ENCODE assay signal across 9 cellular contexts in genomic region chr5:139388198-139388821, GRCh38. TPM values are rescaled to one million over a fixed set of nuclear protein-coding genes. Genes with fewer than 3 reads are reported as not detected.
A peak's percentile ranks its signal among the peaks of the same experiment; 100 is the strongest.
DNase-seq lines count a peak whose midpoint lies in the region; TF ChIP-seq lines count a peak whose summit lies in the region.
"Had no signal": no experiment of that assay in that cellular context is flagged by ENCODE, and none has a peak within 500 bp of the region (broad histone marks: within the 10 kb centered on the region; RNA-seq: fewer than 3 reads in every experiment).

No MANE protein-coding gene starts in this region.

- H3K4me1 ChIP-seq in MM.1S (ENCODE audit: low read length): peaks cover 56% of the 10 kb centered on the region
- H3K4me1 ChIP-seq in parathyroid adenoma: peaks cover 10% of the 10 kb centered on the region

- H3K27ac ChIP-seq in MM.1S (ENCODE audit: low read length) (peak overlapping the region; percentile 98), parathyroid adenoma (no peak overlapping the region)
- H3K27ac ChIP-seq: sigmoid colon had no signal

- H3K27me3 ChIP-seq in MM.1S (replicated peaks; ENCODE audit: insufficient read depth, low read length) (no peaks in the 10 kb centered on the region), parathyroid adenoma (ENCODE audit: control insufficient read depth, insufficient read depth, low read length) (no peaks in the 10 kb centered on the region)

- H3K4me3 ChIP-seq in GM12865 (ENCODE audit: low read depth, low read length) (peak overlapping the region; percentile 88), MM.1S (ENCODE audit: low read length) (peak overlapping the region; percentile 85), epithelial cell of proximal tubule (ENCODE audit: low read depth, low read length) (peak overlapping the region; percentile 55), parathyroid adenoma (ENCODE audit: low read depth, low read length) (no peak overlapping the region)
- H3K4me3 ChIP-seq: sigmoid colon had no signal

- H3K36me3 ChIP-seq in MM.1S (replicated peaks; ENCODE audit: insufficient read depth, low read length): no peaks in the 10 kb centered on the region
- H3K36me3 ChIP-seq in parathyroid adenoma (ENCODE audit: control insufficient read depth, insufficient read depth, low read length): no peaks in the 10 kb centered on the region
- H3K36me3 ChIP-seq: sigmoid colon had no signal

- H2AFZ ChIP-seq in MM.1S (ENCODE audit: low read length) (no peak overlapping the region), parathyroid adenoma (peak overlapping the region; percentile 14)

- H3K9ac ChIP-seq in MM.1S (ENCODE audit: low read length): peak overlapping the region; percentile 96
- no peak overlapping the region for H3K9ac ChIP-seq in parathyroid adenoma

- H3K79me2 ChIP-seq in MM.1S (ENCODE audit: low read length) (peaks cover 60% of the 10 kb centered on the region), parathyroid adenoma (no peaks in the 10 kb centered on the region)

- H3K4me2 ChIP-seq in MM.1S (ENCODE audit: low read depth, low read length) (peak overlapping the region; percentile 98), parathyroid adenoma (ENCODE audit: low read length) (no peak overlapping the region)

- H4K20me1 ChIP-seq in MM.1S (ENCODE audit: insufficient read depth, low read length): no peaks in the 10 kb centered on the region

- H3K9me3 ChIP-seq in MM.1S (replicated peaks; ENCODE audit: insufficient read depth, low read length) (no peaks in the 10 kb centered on the region), parathyroid adenoma (ENCODE audit: control insufficient read depth, low read length) (no peaks in the 10 kb centered on the region)
- H3K9me3 ChIP-seq: sigmoid colon had no signal

- H3F3A ChIP-seq in MM.1S (ENCODE audit: insufficient read depth, low read length): peaks cover 92% of the 10 kb centered on the region

- peak; percentile 84 for DNase-seq in GM12865 (ENCODE audit: low read depth)
- peak; percentile 85 for DNase-seq in MM.1S
- no peak for DNase-seq in epithelial cell of proximal tubule (ENCODE audit: low read depth)
- DNase-seq in NCI-H446 (lab: John Stamatoyannopoulos, UW): no peak
- DNase-seq in NCI-H1694 treated with DMSO at 0.1 percent for 48 hours (lab: John Stamatoyannopoulos, UW): no peak
- no peak for DNase-seq in NCI-H748 treated with DMSO at 0.1 percent for 48 hours (lab: John Stamatoyannopoulos, UW)
- DNase-seq: sigmoid colon had no signal

- no peaks in the 10 kb centered on the region for H3K9me2 ChIP-seq in MM.1S (replicated peaks; ENCODE audit: insufficient read depth, low read length)

- TF ChIP-seq CTCF in GM12865 (IDR thresholded peaks at IDR 0.05; ENCODE audit: insufficient read depth, low read depth, low read length, missing control alignments) (no peak), MM.1S (IDR thresholded peaks at IDR 0.05; ENCODE audit: low read length) (no peak), epithelial cell of proximal tubule (conservative IDR thresholded peaks at IDR 0.05; ENCODE audit: low read depth, low read length) (no peak), parathyroid adenoma (IDR thresholded peaks at IDR 0.05) (no peak)

RNA-seq across cellular contexts. Expression of gene MZB1, which starts 1.4 kb away (rescaled TPM):
- not detected in 2 replicates for total RNA-seq in epithelial cell of proximal tubule
- total RNA-seq: SK-MEL-5 had no signal

RNA-seq across cellular contexts. Expression of gene SLC23A1, which starts 5.2 kb away (rescaled TPM):
- total RNA-seq in epithelial cell of proximal tubule: 0.07 TPM in 1 of 2 replicates, not detected in the other
- total RNA-seq: sigmoid colon, SK-MEL-5 had no signal

RNA-seq across cellular contexts. Expression of gene PROB1, which starts 6.6 kb away (rescaled TPM):
- 2.7 and 3.1 TPM in 2 replicates for total RNA-seq in epithelial cell of proximal tubule

RNA-seq across cellular contexts. Expression of gene SPATA24, which starts 15.6 kb away (rescaled TPM):
- total RNA-seq in epithelial cell of proximal tubule: 2.2 and 5.3 TPM in 2 replicates

RNA-seq across cellular contexts. Expression of gene PAIP2, which starts 46.7 kb away (rescaled TPM):
- total RNA-seq in epithelial cell of proximal tubule: 54.0 and 77.6 TPM in 2 replicates

Comparison
In these comparisons a context has a peak if more than half of its experiments do, and no peak if none do; other contexts are left out.
1. DNase-seq: peak in GM12865 (single experiment) and MM.1S (single experiment); none in epithelial cell of proximal tubule (single experiment), NCI-H446 (0 of 2), NCI-H1694 treated with DMSO at 0.1 percent for 48 hours (single experiment) and NCI-H748 treated with DMSO at 0.1 percent for 48 hours (single experiment).